16 cellular contexts compared by ENCODE assay signal in the genomic region with DNA sequence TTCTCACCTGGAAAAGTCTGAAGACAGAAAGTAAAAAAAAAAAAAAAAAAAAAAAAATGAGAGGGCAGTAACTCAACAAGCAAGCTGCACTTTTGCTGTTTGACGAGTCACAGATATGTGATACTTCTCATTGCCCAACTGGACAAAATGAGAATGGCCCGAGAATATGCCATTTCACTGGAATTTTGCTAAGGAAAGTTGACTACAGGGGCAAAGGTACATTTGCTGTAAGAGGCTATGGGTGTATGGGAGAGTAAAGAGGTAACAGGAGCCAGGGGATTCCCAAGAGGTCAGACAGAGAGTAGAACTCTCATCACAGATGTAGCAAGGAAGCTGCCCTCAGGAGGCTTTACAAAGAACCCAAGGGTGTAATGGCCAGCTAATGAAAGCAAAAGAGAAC. TPM values are rescaled to one million over a fixed set of nuclear protein-coding genes. Genes with fewer than 3 reads are reported as not detected.
DNase-seq lines count a peak whose midpoint lies in the region; ATAC-seq and TF ChIP-seq lines count a peak whose summit lies in the region.
"Had no signal": no experiment of that assay in that cellular context is flagged by ENCODE, and none has a peak within 500 bp of the region (broad histone marks: within the 10 kb centered on the region; RNA-seq: fewer than 3 reads in every experiment).

No MANE protein-coding gene starts in this region.

- H3K27me3 Mint-ChIP-seq in Caco-2 (ENCODE audit: insufficient read depth, unreplicated experiment) = no peaks in the 10 kb centered on the region
- H3K27me3 Mint-ChIP-seq in central memory CD8-positive, alpha-beta T cell = no peaks in the 10 kb centered on the region
- no peaks in the 10 kb centered on the region for H3K27me3 Mint-ChIP-seq in naive thymus-derived CD4-positive, alpha-beta T cell
- H3K27me3 Mint-ChIP-seq: B cell; CD4-positive, alpha-beta T cell; IgD-negative memory B cell had no signal

- CTCF ChIA-PET in Caco-2 (lab: Charles Lee) = no interaction called here
- CTCF ChIA-PET in naive thymus-derived CD4-positive, alpha-beta T cell (lab: Charles Lee) = no interaction called here

- no peak for DNase-seq in Caco-2
- peak; percentile 6 for DNase-seq in LHCN-M2 (ENCODE audit: low read depth)
- no peak for DNase-seq in central memory CD8-positive, alpha-beta T cell (ENCODE audit: low spot score in 2 of 2)
- DNase-seq in left lobe of liver (ENCODE audit: low spot score) = no peak
- no peak for DNase-seq in naive thymus-derived CD4-positive, alpha-beta T cell
- no peak for DNase-seq in NCI-H510A treated with DMSO at 0.1 percent for 48 hours (lab: John Stamatoyannopoulos, UW)
- DNase-seq: ACHN; C1 segment of cervical spinal cord; CD4-positive, alpha-beta T cell; DND-41; GDM1 had no signal

- H3K36me3 Mint-ChIP-seq in Caco-2 (ENCODE audit: insufficient read depth, unreplicated experiment) = peaks cover 16% of the 10 kb centered on the region
- H3K36me3 Mint-ChIP-seq in central memory CD8-positive, alpha-beta T cell (ENCODE audit: insufficient read depth) = no peaks in the 10 kb centered on the region
- H3K36me3 Mint-ChIP-seq in naive thymus-derived CD4-positive, alpha-beta T cell = peaks cover 0 to 14% (median 4%) of the 10 kb centered on the region in 5 donors
- H3K36me3 Mint-ChIP-seq: IgD-negative memory B cell had no signal

- POLR2A ChIA-PET in Caco-2 (lab: Charles Lee) = no interaction called here
- POLR2A ChIA-PET in naive thymus-derived CD4-positive, alpha-beta T cell (lab: Charles Lee) = no interaction called here

- no peak overlapping the region for H3K4me3 ChIP-seq in Caco-2 (ENCODE audit: low read depth, low read length)
- no peak overlapping the region for H3K4me3 ChIP-seq in naive thymus-derived CD4-positive, alpha-beta T cell (ENCODE audit: low read length)

- H3K27me3 ChIP-seq in Caco-2 (replicated peaks; ENCODE audit: control insufficient read depth, insufficient read depth, low read length) = no peaks in the 10 kb centered on the region
- no peaks in the 10 kb centered on the region for H3K27me3 ChIP-seq in naive thymus-derived CD4-positive, alpha-beta T cell (ENCODE audit: control insufficient read depth in 2 of 2, insufficient read depth in 2 of 2, low read length in 2 of 2)

- intact Hi-C loops in Caco-2 (cut with micrococcal nuclease; ENCODE audit: unreplicated experiment) = loop anchor here (2.0 kb wide), 1 partner anchor 23 kb away; the partner anchor contains the start of gene KIF21A
- intact Hi-C loops in naive thymus-derived CD4-positive, alpha-beta T cell (cut with micrococcal nuclease) = loop anchor here in 1 of 2 donors (5.0 kb wide), 1 partner anchor 38 kb away; no protein-coding TSS in a partner anchor

- peaks cover 18% of the 10 kb centered on the region for H3K4me1 ChIP-seq in Caco-2
- no peaks in the 10 kb centered on the region for H3K4me1 ChIP-seq in naive thymus-derived CD4-positive, alpha-beta T cell (ENCODE audit: control insufficient read depth in 2 of 2, insufficient read depth in 2 of 2, low read length in 2 of 2)

- peak overlapping the region; percentile 78 for H3K27ac Mint-ChIP-seq in Caco-2 (ENCODE audit: unreplicated experiment)
- H3K27ac Mint-ChIP-seq in central memory CD8-positive, alpha-beta T cell (ENCODE audit: low read depth) = peak overlapping the region; percentile 14
- H3K27ac Mint-ChIP-seq in naive thymus-derived CD4-positive, alpha-beta T cell = peak overlapping the region in 1 of 9 donors; percentile 17
- H3K27ac Mint-ChIP-seq: B cell; CD4-positive, alpha-beta T cell; IgD-negative memory B cell had no signal

- no peak overlapping the region for H3K27ac ChIP-seq in naive thymus-derived CD4-positive, alpha-beta T cell (ENCODE audit: low read depth, low read length)

- peaks cover 12% of the 10 kb centered on the region for H3K4me1 Mint-ChIP-seq in Caco-2 (ENCODE audit: low read depth, unreplicated experiment)
- H3K4me1 Mint-ChIP-seq in central memory CD8-positive, alpha-beta T cell = peaks cover 9% of the 10 kb centered on the region
- H3K4me1 Mint-ChIP-seq in naive thymus-derived CD4-positive, alpha-beta T cell = peaks cover 0 to 4% (median 0%) of the 10 kb centered on the region in 7 donors
- H3K4me1 Mint-ChIP-seq: B cell, IgD-negative memory B cell had no signal

- H3K4me3 Mint-ChIP-seq in Caco-2 (ENCODE audit: unreplicated experiment) = no peak overlapping the region
- H3K4me3 Mint-ChIP-seq in central memory CD8-positive, alpha-beta T cell = no peak overlapping the region
- H3K4me3 Mint-ChIP-seq in naive thymus-derived CD4-positive, alpha-beta T cell = no peak overlapping the region
- H3K4me3 Mint-ChIP-seq: B cell; CD4-positive, alpha-beta T cell; IgD-negative memory B cell had no signal

- H3K36me3 ChIP-seq in Caco-2 (ENCODE audit: control insufficient read depth, insufficient read depth, low read length) = no peaks in the 10 kb centered on the region
- H3K36me3 ChIP-seq in naive thymus-derived CD4-positive, alpha-beta T cell (ENCODE audit: control insufficient read depth in 2 of 3, insufficient read depth in 3 of 3, low read length in 3 of 3) = no peaks in the 10 kb centered on the region

- peaks cover 11% of the 10 kb centered on the region for H3K9me3 Mint-ChIP-seq in Caco-2 (ENCODE audit: unreplicated experiment)
- no peaks in the 10 kb centered on the region for H3K9me3 Mint-ChIP-seq in central memory CD8-positive, alpha-beta T cell
- peaks cover 0 to 4% (median 0%) of the 10 kb centered on the region in 11 donors for H3K9me3 Mint-ChIP-seq in naive thymus-derived CD4-positive, alpha-beta T cell
- H3K9me3 Mint-ChIP-seq: CD4-positive, alpha-beta T cell had no signal

- no peak for ATAC-seq in central memory CD8-positive, alpha-beta T cell (replicated peaks; ENCODE audit: extremely low read depth, poor library complexity, severe bottlenecking)
- ATAC-seq in left lobe of liver = peak; percentile 36
- ATAC-seq in GM21825 (IDR thresholded peaks at IDR 0.05; ENCODE audit: unreplicated experiment) = no peak
- ATAC-seq in naive thymus-derived CD4-positive, alpha-beta T cell = no peak
- no peak for ATAC-seq in GM21360 (IDR thresholded peaks at IDR 0.05; ENCODE audit: unreplicated experiment)
- ATAC-seq: HCT116 had no signal

- TF ChIP-seq CTCF in Caco-2 (IDR thresholded peaks at IDR 0.05; ENCODE audit: insufficient read depth in 1 of 2, low read depth in 1 of 2, low read length in 1 of 2, severe bottlenecking in 1 of 2, unreplicated experiment in 1 of 2) = no peak

- H3K9me3 ChIP-seq in Caco-2 = no peaks in the 10 kb centered on the region
- H3K9me3 ChIP-seq in naive thymus-derived CD4-positive, alpha-beta T cell (ENCODE audit: control insufficient read depth in 2 of 3, low read length in 3 of 3) = no peaks in the 10 kb centered on the region

- no TSS peak for BruUV-seq in Caco-2 (replicated peaks; lab: Mats Ljungman, UMichigan)

RNA-seq across cellular contexts. Expression of gene KIF21A, which starts 22.9 kb away (rescaled TPM):
- 67.8 and 77.5 TPM in 2 replicates for total RNA-seq in Caco-2 (2022)
- 2.7 and 2.8 TPM in 2 replicates for total RNA-seq in LHCN-M2 (2014; rRNA removed)
- polyA plus RNA-seq in LHCN-M2 (2012) = 0.92 TPM
- 18.8 TPM for total RNA-seq in left lobe of liver
- 10 to 100 TPM in 2 of 5 experiments, 1 to 10 TPM in 3; 5.0 to 12.0 (median 9.3) TPM for total RNA-seq in naive thymus-derived CD4-positive, alpha-beta T cell
- polyA plus RNA-seq in naive thymus-derived CD4-positive, alpha-beta T cell = 1 to 10 TPM; 1.7 to 2.8 TPM
